In the genomic region with DNA sequence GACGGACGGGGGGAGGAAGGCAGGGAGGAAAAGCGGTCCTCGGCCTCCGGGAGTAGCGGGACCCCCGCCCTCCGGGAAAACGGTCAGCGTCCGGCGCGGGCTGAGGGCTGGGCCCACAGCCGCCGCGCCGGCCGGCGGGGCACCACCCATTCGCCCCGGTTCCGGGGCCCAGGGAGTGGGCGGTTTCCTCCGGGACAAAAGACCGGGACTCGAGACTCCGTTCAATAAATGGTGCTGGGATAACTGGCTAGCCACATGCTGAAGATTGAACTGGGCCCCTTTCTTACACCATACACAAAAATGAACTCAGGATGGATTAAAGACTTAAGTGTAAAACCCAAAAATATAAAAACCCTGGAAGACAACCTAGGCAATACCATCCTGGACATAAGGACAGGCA, we compare ENCODE assay signal across 3 cellular contexts. TPM values are rescaled to one million over a fixed set of nuclear protein-coding genes. Genes with fewer than 3 reads are reported as not detected.
"Had no signal": no experiment of that assay in that cellular context is flagged by ENCODE, and none has a peak within 500 bp of the region (broad histone marks: within the 10 kb centered on the region; RNA-seq: fewer than 3 reads in every experiment).

No MANE protein-coding gene starts in this region.

RNA-seq across cellular contexts. Expression of a gene that starts 28.8 kb away (rescaled TPM):
- total RNA-seq: LHCN-M2, M059J, MCF 10A had no signal
